8 cellular contexts compared by ENCODE assay signal in genomic region chr4:9072821-9073220, GRCh38.
DNase-seq lines count a peak whose midpoint lies in the region; ATAC-seq, FAIRE-seq and TF ChIP-seq lines count a peak whose summit lies in the region.
"Not testable (repeated sequence)": the region's sequence is repeated elsewhere in the genome, so short reads cannot be mapped to it uniquely, and the experiment has no call there.

No MANE protein-coding gene starts in this region.

- H3K4me3 Mint-ChIP-seq in GM23338, T-cell, type B pancreatic cell: not testable (repeated sequence)

- POLR2A ChIA-PET in T-cell (lab: Charles Lee); K562 (lab: Yijun Ruan, JAX): not testable (repeated sequence)

- H3F3A ChIP-seq in GM23338 (replicated peaks; ENCODE audit: low read depth): not testable (repeated sequence)
- H3F3A ChIP-seq in MM.1S (ENCODE audit: insufficient read depth, low read length): peaks cover 13% of the 10 kb centered on the region; the same call in 1 of the 2 replicates

- not testable (repeated sequence) for H3K27ac ChIP-seq in GM23338 (ENCODE audit: low read depth); K562 (ENCODE audit: extremely low read depth, low read depth, low read length)
- H3K27ac ChIP-seq in MM.1S (ENCODE audit: low read length) (peak overlapping the region; percentile 99), parathyroid adenoma (peak overlapping the region; percentile 98)

- not testable (repeated sequence) for H2AFZ ChIP-seq in GM23338; MM.1S (ENCODE audit: low read length); K562 (ENCODE audit: low read depth, low read length); parathyroid adenoma

- peaks cover 40% of the 10 kb centered on the region for H3K4me1 Mint-ChIP-seq in GM23338
- H3K4me1 Mint-ChIP-seq in T-cell; type B pancreatic cell (ENCODE audit: unreplicated experiment): not testable (repeated sequence)

- H3K36me3 ChIP-seq in GM23338 (ENCODE audit: insufficient read depth); MM.1S (replicated peaks; ENCODE audit: insufficient read depth, low read length); K562 (ENCODE audit: control insufficient read depth, insufficient read depth, low read length); parathyroid adenoma (ENCODE audit: control insufficient read depth, insufficient read depth, low read length): not testable (repeated sequence)

- not testable (repeated sequence) for BruUV-seq in K562 (replicated peaks; lab: Mats Ljungman, UMichigan)

- DNase-seq in GM23338 (ENCODE audit: low spot score); T-cell; K562 (ENCODE audit: extremely low read depth in 1 of 4, low spot score in 3 of 4); type B pancreatic cell (ENCODE audit: extremely low spot score, unreplicated experiment): not testable (repeated sequence)
- peak; percentile 24 for DNase-seq in MM.1S
- DNase-seq in epithelial cell of proximal tubule (ENCODE audit: low read depth): peak; percentile 9
- peak; percentile 83 for DNase-seq in left kidney (ENCODE audit: low read depth, low spot score)

- in situ Hi-C loops in K562 (cut with MboI): not testable (repeated sequence)

- not testable (repeated sequence) for TF ChIP-seq POLR2A in K562 (conservative IDR thresholded peaks at IDR 0.05)

- not testable (repeated sequence) for H3K9me2 ChIP-seq in GM23338 (ENCODE audit: insufficient read depth); MM.1S (replicated peaks; ENCODE audit: insufficient read depth, low read length)

- not testable (repeated sequence) for H3K36me3 Mint-ChIP-seq in GM23338 (ENCODE audit: low read depth); T-cell; type B pancreatic cell

- ATAC-seq in GM23338; T-cell (replicated peaks in 1 of 4); K562: not testable (repeated sequence)

- H3K27me3 Mint-ChIP-seq in GM23338 (ENCODE audit: insufficient read depth, low read depth, poor library complexity); T-cell; type B pancreatic cell: not testable (repeated sequence)

- H3K79me2 ChIP-seq in GM23338 (replicated peaks; ENCODE audit: insufficient read depth); MM.1S (ENCODE audit: low read length); K562 (ENCODE audit: control insufficient read depth, insufficient read depth, low read length); parathyroid adenoma: not testable (repeated sequence)

- H3K27ac Mint-ChIP-seq in GM23338 (peak overlapping the region; percentile 14; the same call in 1 of the 2 replicates), T-cell (peak overlapping the region; percentile 34 to 50), type B pancreatic cell (peak overlapping the region; percentile 27)

- H3K9me1 ChIP-seq in K562 (ENCODE audit: control insufficient read depth, insufficient read depth, low read length): not testable (repeated sequence)

- TF ChIP-seq CTCF in GM23338 (conservative IDR thresholded peaks at IDR 0.05; ENCODE audit: low read depth in 2 of 2); MM.1S (IDR thresholded peaks at IDR 0.05; ENCODE audit: low read length); K562 (IDR thresholded peaks at IDR 0.05 in 2 of 3, conservative IDR thresholded peaks at IDR 0.05 in 1 of 3; ENCODE audit: insufficient read depth in 2 of 3, low read depth in 1 of 3, low read length in 3 of 3); epithelial cell of proximal tubule (conservative IDR thresholded peaks at IDR 0.05; ENCODE audit: low read depth, low read length); parathyroid adenoma (IDR thresholded peaks at IDR 0.05); type B pancreatic cell (conservative IDR thresholded peaks at IDR 0.05): not testable (repeated sequence)

- FAIRE-seq in K562 (lab: Jason Lieb, UNC): not testable (repeated sequence)

- H3K9me3 Mint-ChIP-seq in GM23338, T-cell, type B pancreatic cell: not testable (repeated sequence)

- not testable (repeated sequence) for H3K4me1 ChIP-seq in GM23338 (ENCODE audit: insufficient read depth); K562 (replicated peaks in 1 of 2; ENCODE audit: control insufficient read depth in 2 of 2, insufficient read depth in 2 of 2, low read length in 2 of 2); parathyroid adenoma
- peaks cover 16% of the 10 kb centered on the region for H3K4me1 ChIP-seq in MM.1S (ENCODE audit: low read length)

- TF ChIP-seq EP300 in K562 (IDR thresholded peaks at IDR 0.05; ENCODE audit: low read length): not testable (repeated sequence)

- intact Hi-C loops in K562 (cut with micrococcal nuclease): not testable (repeated sequence)

- not testable (repeated sequence) for H3K9me3 ChIP-seq in MM.1S (replicated peaks; ENCODE audit: insufficient read depth, low read length); K562 (replicated peaks; ENCODE audit: control insufficient read depth, insufficient read depth, low read depth, low read length); parathyroid adenoma (ENCODE audit: control insufficient read depth, low read length)

- H3K4me2 ChIP-seq in GM23338; K562 (ENCODE audit: insufficient read depth, low read length): not testable (repeated sequence)
- peak overlapping the region; percentile 91 for H3K4me2 ChIP-seq in MM.1S (ENCODE audit: low read depth, low read length)
- H3K4me2 ChIP-seq in parathyroid adenoma (ENCODE audit: low read length): peak overlapping the region; percentile 53

- not testable (repeated sequence) for H4K20me1 ChIP-seq in GM23338 (replicated peaks; ENCODE audit: insufficient read depth); MM.1S (ENCODE audit: insufficient read depth, low read length); K562 (replicated peaks; ENCODE audit: control insufficient read depth, insufficient read depth, low read length)

- CTCF ChIA-PET in T-cell (lab: Charles Lee); K562 (lab: Yijun Ruan, JAX; ENCODE audit: low intra/inter-chr PET ratio): not testable (repeated sequence)

- not testable (repeated sequence) for H3K27me3 ChIP-seq in GM23338 (ENCODE audit: insufficient read depth); MM.1S (replicated peaks; ENCODE audit: insufficient read depth, low read length); K562 (ENCODE audit: control insufficient read depth in 2 of 2, insufficient read depth in 2 of 2, low read length in 2 of 2); parathyroid adenoma (ENCODE audit: control insufficient read depth, insufficient read depth, low read length)

- not testable (repeated sequence) for H3K4me3 ChIP-seq in GM23338; K562; epithelial cell of proximal tubule (ENCODE audit: low read depth, low read length)
- peak overlapping the region; percentile 55; the same call in 1 of the 2 replicates for H3K4me3 ChIP-seq in MM.1S (ENCODE audit: low read length)
- H3K4me3 ChIP-seq in parathyroid adenoma (ENCODE audit: low read depth, low read length): peak overlapping the region; percentile 19

- not testable (repeated sequence) for TF ChIP-seq RAD21 in K562 (CRISPR knock-in tag; conservative IDR thresholded peaks at IDR 0.05 in 1 of 2, IDR thresholded peaks at IDR 0.05 in 1 of 2)

- under 1% methylated on average over 7 of the region's 7 CpGs for WGBS in K562 (ENCODE audit: insufficient coverage, low coverage, missing lambda C conversion rate)

- H3K9ac ChIP-seq in MM.1S (ENCODE audit: low read length): peak overlapping the region; percentile 94
- not testable (repeated sequence) for H3K9ac ChIP-seq in K562 (ENCODE audit: insufficient read depth in 1 of 2, low read depth in 2 of 2, low read length in 2 of 2); parathyroid adenoma

TF ChIP-seq in K562, 482 proteins besides CTCF, POLR2A, EP300 and RAD21:
- 0 out of 2 replicates have a peak, but pooled peaks have one; percentile 18 for TF ChIP-seq RFX1 (IDR thresholded peaks at IDR 0.05)
